ENCODE assay signal across 8 cellular contexts in the genomic region with DNA sequence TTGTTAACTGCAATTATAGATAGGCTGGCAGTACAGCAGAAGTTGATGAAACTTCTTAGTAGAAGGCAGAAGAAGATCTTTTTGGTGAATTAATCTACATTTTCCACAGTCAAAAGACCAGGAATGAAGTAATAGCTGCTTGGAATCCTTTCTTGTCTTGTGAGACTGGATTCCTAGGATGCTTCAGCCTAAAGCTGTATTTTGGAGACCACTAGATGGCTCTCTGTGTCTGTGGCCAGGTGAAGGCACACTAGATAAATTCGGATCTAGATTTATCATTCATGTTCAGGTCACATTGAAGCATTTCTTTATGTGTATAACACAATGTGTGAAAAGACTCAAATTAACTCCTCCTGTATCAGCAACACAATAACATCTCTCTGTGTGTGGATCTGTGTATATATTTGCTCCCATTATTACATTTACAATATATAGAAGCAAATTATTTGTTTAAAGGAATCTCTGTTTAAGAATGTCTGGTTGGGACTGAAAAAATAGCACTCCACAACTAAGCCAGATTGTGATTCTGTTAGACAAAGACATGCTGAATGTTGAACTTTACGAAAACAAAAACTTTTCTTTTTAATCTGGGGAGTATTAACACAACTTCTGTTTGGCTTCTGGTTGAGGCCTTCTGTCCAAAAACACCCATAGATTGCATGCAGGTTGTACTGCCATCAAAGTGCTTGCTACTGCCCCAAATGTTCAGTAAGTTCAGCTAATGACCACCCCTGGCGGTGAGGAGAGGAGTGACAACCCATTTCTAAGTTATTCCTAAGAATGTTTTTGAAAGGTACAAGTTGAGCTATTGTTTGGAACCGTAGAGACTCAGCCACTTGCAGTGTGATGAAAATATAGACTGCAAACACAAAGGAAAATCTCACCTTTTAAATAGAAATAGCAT. TPM values are rescaled to one million over a fixed set of nuclear protein-coding genes. Genes with fewer than 3 reads are reported as not detected.
A peak's percentile ranks its signal among the peaks of the same experiment; 100 is the strongest.
DNase-seq lines count a peak whose midpoint lies in the region; ATAC-seq and TF ChIP-seq lines count a peak whose summit lies in the region.

No MANE protein-coding gene starts in this region.

- no peak overlapping the region for H2AFZ ChIP-seq in fibroblast of lung (ENCODE audit: low read length)

- no peaks in the 10 kb centered on the region for H4K20me1 ChIP-seq in fibroblast of lung (ENCODE audit: control insufficient read depth, extremely low read depth, insufficient read depth, low read length)

- peak; percentile 45 to 53 for TF ChIP-seq CTCF in fibroblast of lung (conservative IDR thresholded peaks at IDR 0.05 in 1 of 2, IDR thresholded peaks at IDR 0.05 in 1 of 2; ENCODE audit: low read depth in 1 of 2, low read length in 2 of 2)
- peak; percentile 16 to 17 for TF ChIP-seq CTCF in tibial artery (IDR thresholded peaks at IDR 0.05)

- H3K4me3 ChIP-seq in fibroblast of lung (replicated peaks in 1 of 4; ENCODE audit: control extremely low read depth in 1 of 4, insufficient read depth in 1 of 4, low read depth in 3 of 4, low read length in 4 of 4), result no peak overlapping the region
- H3K4me3 ChIP-seq in tibial artery, result no peak overlapping the region
- no peak overlapping the region for H3K4me3 ChIP-seq in effector memory CD4-positive, alpha-beta T cell (ENCODE audit: insufficient read depth, low read depth, low read length, poor library complexity, severe bottlenecking)

- H3K79me2 ChIP-seq in fibroblast of lung (ENCODE audit: control insufficient read depth, insufficient read depth, low read length), result no peaks in the 10 kb centered on the region

- H3K9me3 ChIP-seq in fibroblast of lung (ENCODE audit: control insufficient read depth, insufficient read depth, low read depth, low read length), result no peaks in the 10 kb centered on the region
- no peaks in the 10 kb centered on the region for H3K9me3 ChIP-seq in tibial artery
- H3K9me3 ChIP-seq in effector memory CD4-positive, alpha-beta T cell (ENCODE audit: control insufficient read depth, low read length), result no peaks in the 10 kb centered on the region

- H3K27me3 ChIP-seq in fibroblast of lung (ENCODE audit: control insufficient read depth, insufficient read depth, low read length) (no peaks in the 10 kb centered on the region), tibial artery (no peaks in the 10 kb centered on the region)
- H3K27me3 ChIP-seq in effector memory CD4-positive, alpha-beta T cell (replicated peaks; ENCODE audit: control insufficient read depth, insufficient read depth, low read length, poor library complexity, severe bottlenecking), result no peaks in the 10 kb centered on the region

- H3K9ac ChIP-seq in fibroblast of lung (ENCODE audit: insufficient read depth, low read length), result no peak overlapping the region

- DNase-seq in NCI-H2196 (lab: John Stamatoyannopoulos, UW; ENCODE audit: unreplicated experiment) (peak; percentile 19), NCI-H2196 treated with DMSO at 0.1 percent for 48 hours (lab: John Stamatoyannopoulos, UW; ENCODE audit: unreplicated experiment) (no peak), OCI-M1 (lab: John Stamatoyannopoulos, UW) (peak; percentile 68), fibroblast of lung (ENCODE audit: low read depth in 2 of 2) (peak in 1 of 2 donors; percentile 6), tibial artery (no peak)
- DNase-seq in effector memory CD4-positive, alpha-beta T cell, result no peak

- H3K27ac ChIP-seq in fibroblast of lung (ENCODE audit: insufficient read depth, low read length), result no peak overlapping the region
- H3K27ac ChIP-seq in tibial artery, result no peak overlapping the region
- H3K27ac ChIP-seq in effector memory CD4-positive, alpha-beta T cell (ENCODE audit: insufficient read depth, low read length, poor library complexity, severe bottlenecking), result no peak overlapping the region

- ATAC-seq in GM19351 (IDR thresholded peaks at IDR 0.05; ENCODE audit: unreplicated experiment), result peak; percentile 97
- peak; percentile 86 for ATAC-seq in HG03280 (IDR thresholded peaks at IDR 0.05; ENCODE audit: unreplicated experiment)

- intact Hi-C loops in tibial artery (cut with DNase I; ENCODE audit: low total_unique reads), result no loop called here

- H3K4me2 ChIP-seq in fibroblast of lung (ENCODE audit: extremely low read depth, insufficient read depth, low read length), result no peak overlapping the region

- H3K4me1 ChIP-seq in fibroblast of lung (ENCODE audit: control insufficient read depth, extremely low read depth, insufficient read depth, low read length) (no peaks in the 10 kb centered on the region), tibial artery (no peaks in the 10 kb centered on the region)
- no peaks in the 10 kb centered on the region for H3K4me1 ChIP-seq in effector memory CD4-positive, alpha-beta T cell (ENCODE audit: control insufficient read depth, insufficient read depth, low read length, poor library complexity, severe bottlenecking)

- H3K36me3 ChIP-seq in fibroblast of lung (ENCODE audit: control insufficient read depth, insufficient read depth, low read length) (no peaks in the 10 kb centered on the region), tibial artery (no peaks in the 10 kb centered on the region)
- H3K36me3 ChIP-seq in effector memory CD4-positive, alpha-beta T cell (ENCODE audit: control insufficient read depth, insufficient read depth, low read length), result no peaks in the 10 kb centered on the region

RNA-seq across cellular contexts. Expression of a gene that starts 10.6 kb away (rescaled TPM):
- not detected in 2 replicates for total RNA-seq in fibroblast of lung
- not detected in 2 replicates for polyA plus RNA-seq in fibroblast of lung
- polyA plus RNA-seq in fibroblast of lung (2012), result 0.05 TPM in 1 of 2 replicates, not detected in the other
- polyA minus RNA-seq in fibroblast of lung (ENCODE audit: low replicate concordance), result not detected in 2 replicates

Comparison
In these comparisons a context has a peak if more than half of its experiments do, and no peak if none do; other contexts are left out.
1. DNase-seq: peak in NCI-H2196 (single experiment) and OCI-M1 (single experiment); none in NCI-H2196 treated with DMSO at 0.1 percent for 48 hours (single experiment), tibial artery (0 of 2) and effector memory CD4-positive, alpha-beta T cell (0 of 3).